In genomic region chr17:73156166-73156840, GRCh38 we compare ENCODE assay signal across 9 cellular contexts. TPM values are rescaled to one million over a fixed set of nuclear protein-coding genes. Genes with fewer than 3 reads are reported as not detected.
DNase-seq lines count a peak whose midpoint lies in the region; ATAC-seq and TF ChIP-seq lines count a peak whose summit lies in the region.
"Had no signal": no experiment of that assay in that cellular context is flagged by ENCODE, and none has a peak within 500 bp of the region (broad histone marks: within the 10 kb centered on the region; RNA-seq: fewer than 3 reads in every experiment).

No MANE protein-coding gene starts in this region.

- H4K20me1 ChIP-seq in IMR-90 (ENCODE audit: insufficient read depth, low read length) = no peaks in the 10 kb centered on the region

- peak overlapping the region; percentile 86 for H3K18ac ChIP-seq in IMR-90 (ENCODE audit: low read depth, low read length)

- peak; percentile 79 for TF ChIP-seq RAD21 in IMR-90 (IDR thresholded peaks at IDR 0.05; ENCODE audit: low read length)

- H2BK15ac ChIP-seq in IMR-90 (ENCODE audit: low read depth, low read length) = peak overlapping the region; percentile 79; the same call in 2 of the 3 replicates

- H2BK20ac ChIP-seq in IMR-90 (ENCODE audit: low read depth, low read length) = peak overlapping the region; percentile 69; the same call in 1 of the 2 replicates

- H3K27me3 ChIP-seq in IMR-90 (ENCODE audit: control insufficient read depth, insufficient read depth, low read length) (peaks cover 18% of the 10 kb centered on the region), cardiac muscle cell (no peaks in the 10 kb centered on the region), psoas muscle (ENCODE audit: insufficient read depth in 3 of 3, low read length in 2 of 3) (peaks cover 0 to 7% (median under 1%) of the 10 kb centered on the region in 3 donors)

- ATAC-seq in GM21619 (IDR thresholded peaks at IDR 0.05; ENCODE audit: unreplicated experiment) (peak; percentile 70), IMR-90 (ENCODE audit: low read depth) (peak; percentile 100), psoas muscle (peak; percentile 73 to 85 (median 80))

- POLR2A ChIA-PET in IMR-90 (lab: Charles Lee; ENCODE audit: unreplicated experiment) = interaction anchor here (0.6 kb wide), 1 partner anchor 8 kb away, joined by 4 read pairs; no protein-coding TSS in a partner anchor

- H2AK5ac ChIP-seq in IMR-90 (ENCODE audit: low read depth, low read length) = no peak overlapping the region

- peak overlapping the region; percentile 80 for H4K5ac ChIP-seq in IMR-90 (ENCODE audit: low read depth, low read length)

- peak overlapping the region; percentile 88 for H2BK120ac ChIP-seq in IMR-90 (ENCODE audit: low read depth, low read length)

- H3K4me2 ChIP-seq in IMR-90 (ENCODE audit: low read depth, low read length) = peak overlapping the region; percentile 24; the same call in 1 of the 2 replicates

- H3K14ac ChIP-seq in IMR-90 (replicated peaks; ENCODE audit: low read depth, low read length) = 0 out of 2 replicates have a peak overlapping the region, but pooled peaks have one; percentile 82

- peak overlapping the region; percentile 77 for H2AK9ac ChIP-seq in IMR-90 (replicated peaks; ENCODE audit: low read depth, low read length, poor library complexity)

- H3K4me3 ChIP-seq in IMR-90 (ENCODE audit: insufficient read depth, low read depth, low read length) (no peak overlapping the region), cardiac muscle cell (no peak overlapping the region), psoas muscle (no peak overlapping the region)

- dilution Hi-C loops in IMR-90 (cut with HindIII; ENCODE audit: low sequenced_read_pairs, unreplicated experiment) = no loop called here

- WGBS in IMR-90 (ENCODE audit: extremely low coverage in 2 of 2, insufficient read length in 1 of 2), 2 experiments = 49% methylated on average over 6 of the region's 22 CpGs; no CpG with 5 or more reads in 1 of the 2 experiments
- 23 to 29% (median 28%) methylated on average over 22 of the region's 22 CpGs for WGBS in psoas muscle, 3 donors

- H2AFZ ChIP-seq in IMR-90 (replicated peaks; ENCODE audit: low read length, poor library complexity) = peak overlapping the region; percentile 90

- H3K4me1 ChIP-seq in IMR-90 (ENCODE audit: control insufficient read depth, insufficient read depth, low read length) = peaks cover 3% of the 10 kb centered on the region; the same call in 1 of the 2 replicates
- peaks cover 24% of the 10 kb centered on the region for H3K4me1 ChIP-seq in cardiac muscle cell (ENCODE audit: low read depth)
- no peaks in the 10 kb centered on the region for H3K4me1 ChIP-seq in psoas muscle

- no peak overlapping the region for H3K27ac ChIP-seq in IMR-90 (ENCODE audit: insufficient read depth, low read length)
- peak overlapping the region; percentile 79 for H3K27ac ChIP-seq in cardiac muscle cell
- no peak overlapping the region for H3K27ac ChIP-seq in psoas muscle
- H3K27ac ChIP-seq: epithelial cell of prostate had no signal

- peak overlapping the region; percentile 75 for H3K9ac ChIP-seq in IMR-90 (ENCODE audit: low read depth, low read length)

- DNase-seq in EL (peak; percentile 82), IMR-90 (peak; percentile 68), SHP77 treated with DMSO at 0.1 percent for 48 hours (lab: John Stamatoyannopoulos, UW) (peak; percentile 73), cardiac muscle cell (ENCODE audit: low read depth in 1 of 2, low spot score in 1 of 2) (peak; percentile 82 to 85), psoas muscle (peak; percentile 68 to 71), mesenteric fat pad (ENCODE audit: low spot score) (no peak)
- peak; percentile 57 for DNase-seq in activated naive CD4-positive, alpha-beta T cell treated with anti-CD3 and anti-CD28 coated beads, Interleukin-2, amount 50 U/mL, for 16 hours

- H2BK5ac ChIP-seq in IMR-90 (ENCODE audit: low read depth, low read length, poor library complexity, severe bottlenecking) = no peak overlapping the region

- intact Hi-C loops in IMR-90 (cut with micrococcal nuclease) (loop anchor here (1.0 kb wide), 3 partner anchors 170 to 596 kb away; no protein-coding TSS in a partner anchor), psoas muscle (cut with DNase I) (loop anchor here (2.0 to 10.0 kb wide), 5 partner anchors 169 to 592 kb away; no protein-coding TSS in a partner anchor)

- peak; percentile 81 for TF ChIP-seq CTCF in IMR-90 (conservative IDR thresholded peaks at IDR 0.05; ENCODE audit: low read depth, low read length)
- TF ChIP-seq CTCF in cardiac muscle cell (IDR thresholded peaks at IDR 0.05; ENCODE audit: low read depth, low read length) = peak; percentile 90
- peak; percentile 73 for TF ChIP-seq CTCF in psoas muscle (IDR thresholded peaks at IDR 0.05)

- no peak for TF ChIP-seq POLR2A in IMR-90 (IDR thresholded peaks at IDR 0.05; ENCODE audit: low read depth, low read length)

- BruUV-seq in IMR-90 (replicated peaks; lab: Mats Ljungman, UMichigan) = no TSS peak

- H3K9me1 ChIP-seq in IMR-90 (ENCODE audit: insufficient read depth, low read length) = 0 out of 2 replicates have a peak, but pooled peaks cover 2% of the 10 kb centered on the region

- H3K36me3 ChIP-seq in IMR-90 (ENCODE audit: control insufficient read depth, insufficient read depth, low read length) (no peaks in the 10 kb centered on the region), cardiac muscle cell (no peaks in the 10 kb centered on the region), psoas muscle (ENCODE audit: insufficient read depth in 1 of 2, low read depth in 1 of 2) (no peaks in the 10 kb centered on the region)

- in situ Hi-C loops in IMR-90 (cut with MboI; ENCODE audit: low sequenced_read_pairs) = loop anchor here (5.0 to 10.0 kb wide), 2 partner anchors 169 to 432 kb away; no protein-coding TSS in a partner anchor

- no peaks in the 10 kb centered on the region for H3K79me1 ChIP-seq in IMR-90 (ENCODE audit: low read depth in 1 of 2, low read length in 2 of 2)

- peak overlapping the region; percentile 87 for H3K4ac ChIP-seq in IMR-90 (ENCODE audit: low read depth, low read length)

- H3K9me3 ChIP-seq in IMR-90 (ENCODE audit: control insufficient read depth, insufficient read depth, low read length) (no peaks in the 10 kb centered on the region), cardiac muscle cell (ENCODE audit: low read depth) (no peaks in the 10 kb centered on the region), psoas muscle (no peaks in the 10 kb centered on the region)

- H4K91ac ChIP-seq in IMR-90 (ENCODE audit: insufficient read depth, low read depth, low read length) = peak overlapping the region; percentile 79

- peak overlapping the region in 1 of 2 experiments; percentile 84; a peak in 3 of 4 replicates for H4K8ac ChIP-seq in IMR-90 (ENCODE audit: low read depth in 2 of 2, low read length in 2 of 2)

- peak overlapping the region; percentile 89; the same call in 1 of the 2 replicates for H3K23ac ChIP-seq in IMR-90 (ENCODE audit: low read depth, low read length)

- H3K56ac ChIP-seq in IMR-90 (ENCODE audit: extremely low read depth, insufficient read depth, low read length) = no peak overlapping the region

- CTCF ChIA-PET in IMR-90 (lab: Yijun Ruan, JAX) = interaction anchor here (0.6 to 2.6 kb wide), 13 partner anchors 8 to 434 kb away, joined by 3 to 24 read pairs (median 3); partner anchors contain the start of gene SSTR2

TF ChIP-seq in IMR-90, 13 proteins besides CTCF, POLR2A, EP300 and RAD21:
- TF ChIP-seq, protein P1, sequence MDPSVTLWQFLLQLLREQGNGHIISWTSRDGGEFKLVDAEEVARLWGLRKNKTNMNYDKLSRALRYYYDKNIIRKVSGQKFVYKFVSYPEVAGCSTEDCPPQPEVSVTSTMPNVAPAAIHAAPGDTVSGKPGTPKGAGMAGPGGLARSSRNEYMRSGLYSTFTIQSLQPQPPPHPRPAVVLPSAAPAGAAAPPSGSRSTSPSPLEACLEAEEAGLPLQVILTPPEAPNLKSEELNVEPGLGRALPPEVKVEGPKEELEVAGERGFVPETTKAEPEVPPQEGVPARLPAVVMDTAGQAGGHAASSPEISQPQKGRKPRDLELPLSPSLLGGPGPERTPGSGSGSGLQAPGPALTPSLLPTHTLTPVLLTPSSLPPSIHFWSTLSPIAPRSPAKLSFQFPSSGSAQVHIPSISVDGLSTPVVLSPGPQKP (IDR thresholded peaks at IDR 0.05; ENCODE audit: borderline replicate concordance, low read depth, low read length) = no peak
- peak; percentile 80 for TF ChIP-seq SMC3 (IDR thresholded peaks at IDR 0.05; ENCODE audit: low read depth, low read length)

RNA-seq across cellular contexts. Expression of gene SSTR2, which starts 8.5 kb away (rescaled TPM):
- total RNA-seq in IMR-90 (2012; rRNA removed) (not detected in 2 replicates), cardiac muscle cell (0.12 and 0.18 TPM in 2 replicates), psoas muscle (1 to 10 TPM in 1 of 4 donors, under 1 TPM in 3; 0.19 to 1.0 (median 0.43) TPM), mesenteric fat pad (5.7 TPM)
- polyA plus RNA-seq in IMR-90 (2012; rRNA removed) (under 0.01 TPM in 1 of 2 replicates, not detected in the other), cardiac muscle cell (0.20 and 0.27 TPM in 2 replicates), psoas muscle (under 1 TPM; 0.04 to 0.27 (median 0.23) TPM)
- 0.02 TPM in 1 of 2 replicates, not detected in the other for polyA plus RNA-seq in IMR-90 (2012; cell fraction: cytosol; rRNA removed)
- polyA plus RNA-seq in IMR-90 (2012; cell fraction: nucleus; rRNA removed; ENCODE audit: low replicate concordance) = 0.01 and 0.11 TPM in 2 replicates

RNA-seq across cellular contexts. Expression of gene COG1, which starts 36.6 kb away (rescaled TPM):
- total RNA-seq in IMR-90 (2012; rRNA removed) (14.4 and 18.3 TPM in 2 replicates), cardiac muscle cell (22.1 and 37.9 TPM in 2 replicates), psoas muscle (10 to 100 TPM; 38.8 to 61.9 (median 51.7) TPM), mesenteric fat pad (34.8 TPM)
- polyA plus RNA-seq in IMR-90 (2012; rRNA removed) (35.1 and 40.2 TPM in 2 replicates), cardiac muscle cell (42.4 and 61.2 TPM in 2 replicates), psoas muscle (10 to 100 TPM; 28.9 to 53.8 (median 32.3) TPM)
- polyA plus RNA-seq in IMR-90 (2012; cell fraction: cytosol; rRNA removed) = 15.0 and 15.4 TPM in 2 replicates
- polyA plus RNA-seq in IMR-90 (2012; cell fraction: nucleus; rRNA removed; ENCODE audit: low replicate concordance) = 85.9 and 135 TPM in 2 replicates
